ENCODE assay signal across 8 cellular contexts in the genomic region with DNA sequence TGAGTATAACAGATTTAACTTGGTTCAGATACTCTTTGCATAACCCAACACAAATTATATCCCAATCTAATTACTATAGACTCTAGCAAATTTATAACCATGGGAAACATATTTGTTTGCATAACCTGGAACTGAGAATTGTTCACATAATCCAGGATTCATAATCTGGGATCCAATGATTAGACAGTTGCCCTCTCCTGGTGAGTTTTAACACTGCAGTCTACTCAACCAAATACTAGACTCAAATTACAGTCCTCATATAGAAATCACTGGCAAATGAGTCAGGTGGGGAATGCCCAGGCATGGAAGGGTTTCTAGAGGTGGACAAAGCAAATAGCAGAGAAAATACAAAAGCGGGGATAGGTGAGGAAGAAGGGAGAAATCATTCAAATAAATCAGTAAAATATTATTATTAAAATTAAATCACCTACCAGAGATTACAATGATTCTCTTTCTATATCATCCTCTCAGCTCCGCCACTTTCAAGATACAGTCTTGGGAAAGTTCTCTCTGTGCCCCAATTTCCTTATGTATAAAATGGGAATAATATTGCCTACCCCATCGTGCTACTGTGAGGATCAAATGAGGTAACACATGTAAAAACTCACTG. TPM values are rescaled to one million over a fixed set of nuclear protein-coding genes. Genes with fewer than 3 reads are reported as not detected.
DNase-seq lines count a peak whose midpoint lies in the region; ATAC-seq and TF ChIP-seq lines count a peak whose summit lies in the region.

No MANE protein-coding gene starts in this region.

- intact Hi-C loops in Calu3 (cut with micrococcal nuclease; ENCODE audit: unreplicated experiment) (loop anchor here (5.0 kb wide), 1 partner anchor 331 kb away; no protein-coding TSS in a partner anchor), left ventricle myocardium superior (cut with micrococcal nuclease) (no loop called here)

- H3K79me2 ChIP-seq in smooth muscle cell (ENCODE audit: low read depth), result no peaks in the 10 kb centered on the region

- no peak overlapping the region for H3K27ac Mint-ChIP-seq in Calu3 (ENCODE audit: unreplicated experiment)
- H3K27ac Mint-ChIP-seq in activated T-helper 17 cell treated with anti-CD3 and anti-CD28 coated beads, Interleukin-2, amount 50 U/mL, for 72 hours, result no peak overlapping the region

- DNase-seq in Calu3 (peak; percentile 49), NCI-H2107 (lab: John Stamatoyannopoulos, UW) (peak; percentile 35), left ventricle myocardium superior (no peak), smooth muscle cell (lab: John Stamatoyannopoulos, UW; ENCODE audit: unreplicated experiment) (no peak), NOMO-1 treated with DMSO at 0.1 percent for 48 hours (lab: John Stamatoyannopoulos, UW; ENCODE audit: unreplicated experiment) (no peak)

- no peak overlapping the region for H2AFZ ChIP-seq in smooth muscle cell (ENCODE audit: low read depth)

- no peak overlapping the region for H3K4me3 Mint-ChIP-seq in Calu3 (ENCODE audit: low read depth, unreplicated experiment)
- H3K4me3 Mint-ChIP-seq in activated T-helper 17 cell treated with anti-CD3 and anti-CD28 coated beads, Interleukin-2, amount 50 U/mL, for 72 hours, result no peak overlapping the region

- H4K20me1 ChIP-seq in smooth muscle cell (ENCODE audit: low read depth), result no peaks in the 10 kb centered on the region

- ATAC-seq in GM19351 (IDR thresholded peaks at IDR 0.05; ENCODE audit: unreplicated experiment) (peak; percentile 48), left ventricle myocardium superior (peak; percentile 41), HG02588 (IDR thresholded peaks at IDR 0.05; ENCODE audit: unreplicated experiment) (no peak)
- peak; percentile 87 for ATAC-seq in activated T-helper 17 cell treated with anti-CD3 and anti-CD28 coated beads, Interleukin-2, amount 50 U/mL, for 72 hours (replicated peaks)

- no peaks in the 10 kb centered on the region for H3K9me3 ChIP-seq in smooth muscle cell (replicated peaks; ENCODE audit: low read depth)

- no peak overlapping the region for H3K4me3 ChIP-seq in smooth muscle cell

- no TSS peak for BruUV-seq in Calu3 (replicated peaks; lab: Mats Ljungman, UMichigan)

- H3F3A ChIP-seq in smooth muscle cell (ENCODE audit: low read depth), result peaks cover 4% of the 10 kb centered on the region

- CTCF ChIA-PET in Calu3 (lab: Charles Lee), result no interaction called here

- TF ChIP-seq CTCF in Calu3 (IDR thresholded peaks at IDR 0.05; ENCODE audit: unreplicated experiment), result peak; percentile 51
- TF ChIP-seq CTCF in smooth muscle cell (IDR thresholded peaks at IDR 0.05; ENCODE audit: borderline replicate concordance, insufficient read depth, poor library complexity, severe bottlenecking), result peak; percentile 70

- no peak overlapping the region for H3K4me2 ChIP-seq in smooth muscle cell

- H3K27me3 Mint-ChIP-seq in Calu3 (ENCODE audit: unreplicated experiment), result no peaks in the 10 kb centered on the region
- H3K27me3 Mint-ChIP-seq in activated T-helper 17 cell treated with anti-CD3 and anti-CD28 coated beads, Interleukin-2, amount 50 U/mL, for 72 hours, result no peaks in the 10 kb centered on the region

- no peak overlapping the region for H3K27ac ChIP-seq in smooth muscle cell (ENCODE audit: low read depth)

- H3K9me3 Mint-ChIP-seq in Calu3 (ENCODE audit: low read depth, unreplicated experiment), result no peaks in the 10 kb centered on the region
- no peaks in the 10 kb centered on the region for H3K9me3 Mint-ChIP-seq in activated T-helper 17 cell treated with anti-CD3 and anti-CD28 coated beads, Interleukin-2, amount 50 U/mL, for 72 hours

- H3K36me3 Mint-ChIP-seq in Calu3 (ENCODE audit: insufficient read depth, unreplicated experiment), result no peaks in the 10 kb centered on the region
- H3K36me3 Mint-ChIP-seq in activated T-helper 17 cell treated with anti-CD3 and anti-CD28 coated beads, Interleukin-2, amount 50 U/mL, for 72 hours (ENCODE audit: low read depth), result no peaks in the 10 kb centered on the region

- no peaks in the 10 kb centered on the region for H3K27me3 ChIP-seq in smooth muscle cell (ENCODE audit: low read depth)

- H3K4me1 Mint-ChIP-seq in Calu3 (ENCODE audit: low read depth, unreplicated experiment), result no peaks in the 10 kb centered on the region
- H3K4me1 Mint-ChIP-seq in activated T-helper 17 cell treated with anti-CD3 and anti-CD28 coated beads, Interleukin-2, amount 50 U/mL, for 72 hours, result peaks cover 36% of the 10 kb centered on the region

- H3K9ac ChIP-seq in smooth muscle cell (ENCODE audit: low read depth), result no peak overlapping the region

- H3K4me1 ChIP-seq in smooth muscle cell (ENCODE audit: low read depth), result no peaks in the 10 kb centered on the region

- no peaks in the 10 kb centered on the region for H3K36me3 ChIP-seq in smooth muscle cell (ENCODE audit: low read depth)

- WGBS in smooth muscle cell (ENCODE audit: low lambda C conversion rate), result 67% methylated on average over 3 of the region's 3 CpGs

RNA-seq across cellular contexts. Expression of a gene that starts 9.4 kb away (rescaled TPM):
- 6.8 and 8.0 TPM in 2 replicates for total RNA-seq in Calu3 (2022)
- total RNA-seq in activated T-helper 17 cell treated with anti-CD3 and anti-CD28 coated beads, Interleukin-2, amount 50 U/mL, for 72 hours, result 10 to 100 TPM; 23.7 to 36.3 TPM
- 2.1 TPM for total RNA-seq in left ventricle myocardium superior
- 2.1 and 2.3 TPM in 2 replicates for total RNA-seq in smooth muscle cell
- polyA plus RNA-seq in smooth muscle cell, result 0.08 and 0.70 TPM in 2 replicates

Comparison
In these comparisons a context has a peak if more than half of its experiments do, and no peak if none do; other contexts are left out.
1. DNase-seq: peak in Calu3 (single experiment) and NCI-H2107 (single experiment); none in left ventricle myocardium superior (single experiment), smooth muscle cell (single experiment) and NOMO-1 treated with DMSO at 0.1 percent for 48 hours (single experiment).